ENCODE assay signal across 15 cellular contexts in the genomic region with DNA sequence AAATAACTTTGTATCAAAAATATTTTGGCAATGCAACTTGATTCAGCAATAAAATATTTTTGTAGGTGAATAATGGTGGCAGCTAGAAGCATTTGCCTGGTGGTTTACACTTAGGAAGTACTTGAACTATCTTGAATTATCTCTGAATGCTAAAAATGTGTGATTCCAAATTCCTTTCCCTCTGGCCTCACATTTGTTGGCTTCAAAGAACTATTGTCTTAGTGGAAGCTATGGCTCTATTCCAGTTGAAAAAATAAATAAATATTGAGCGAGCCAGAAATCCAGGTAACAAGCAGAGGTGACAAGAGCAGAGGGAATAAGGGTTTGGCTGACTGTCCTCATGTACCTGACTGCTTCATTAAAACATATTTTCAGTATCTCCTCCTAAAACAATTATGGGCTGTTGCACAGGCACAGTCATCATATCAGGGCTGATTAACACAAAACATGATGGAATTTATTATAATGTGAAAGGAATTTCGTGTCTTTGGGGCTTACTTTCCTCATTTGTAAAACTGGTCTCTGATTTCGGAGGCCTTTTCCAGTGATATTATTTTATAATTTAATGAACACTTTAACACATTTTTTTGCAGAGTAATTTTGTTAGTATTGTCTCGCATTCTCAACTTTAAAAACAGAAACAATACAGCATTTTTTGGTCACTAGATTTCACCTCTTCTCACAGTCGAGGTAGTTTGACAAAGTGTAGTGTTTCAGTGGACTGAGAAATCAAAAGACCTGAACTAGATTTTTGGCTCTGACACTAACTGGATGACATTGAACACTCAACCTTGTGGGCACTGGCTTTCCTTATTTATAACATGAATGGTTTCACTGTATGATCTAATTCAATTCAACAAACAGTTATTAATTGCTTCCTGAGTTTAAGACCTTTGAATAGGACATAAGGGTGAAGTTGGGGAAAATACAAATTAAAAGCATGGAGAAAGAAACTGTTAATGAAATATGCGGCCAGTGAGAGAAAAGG. TPM values are rescaled to one million over a fixed set of nuclear protein-coding genes. Genes with fewer than 3 reads are reported as not detected.
DNase-seq lines count a peak whose midpoint lies in the region; ATAC-seq, FAIRE-seq and TF ChIP-seq lines count a peak whose summit lies in the region.
"Had no signal": no experiment of that assay in that cellular context is flagged by ENCODE, and none has a peak within 500 bp of the region (broad histone marks: within the 10 kb centered on the region; RNA-seq: fewer than 3 reads in every experiment).

No MANE protein-coding gene starts in this region.

- peak overlapping the region; percentile 55 for H2AK5ac ChIP-seq in mesenchymal stem cell (ENCODE audit: low read length, severe bottlenecking)

- H3K9me3 ChIP-seq in Panc1 (ENCODE audit: control insufficient read depth, insufficient read depth, low read depth, low read length) (no peaks in the 10 kb centered on the region), endothelial cell of umbilical vein (replicated peaks; ENCODE audit: control insufficient read depth, insufficient read depth, low read length) (no peaks in the 10 kb centered on the region), mesenchymal stem cell (ENCODE audit: control insufficient read depth, low read length) (no peaks in the 10 kb centered on the region), BE2C (no peaks in the 10 kb centered on the region), esophagus muscularis mucosa (no peaks in the 10 kb centered on the region)
- H3K9me3 ChIP-seq: MG63 had no signal

- no peaks in the 10 kb centered on the region for H3K9me1 ChIP-seq in endothelial cell of umbilical vein (replicated peaks; ENCODE audit: control insufficient read depth, extremely low read depth, insufficient read depth, low read length)

- H3K27ac ChIP-seq in Panc1 (ENCODE audit: low read length) (peak overlapping the region; percentile 12; the same call in 1 of the 2 replicates), endothelial cell of umbilical vein (ENCODE audit: insufficient read depth, low read depth, low read length) (peak overlapping the region; percentile 30), mesenchymal stem cell (ENCODE audit: low read length, poor library complexity, severe bottlenecking) (no peak overlapping the region), substantia nigra (ENCODE audit: low read depth, low read length, poor library complexity, severe bottlenecking) (no peak overlapping the region), esophagus muscularis mucosa (replicated peaks in 1 of 4) (no peak overlapping the region)

- H3K4me2 ChIP-seq in endothelial cell of umbilical vein (ENCODE audit: insufficient read depth, low read length), result peak overlapping the region; percentile 85
- no peak overlapping the region for H3K4me2 ChIP-seq in mesenchymal stem cell (ENCODE audit: low read length, poor library complexity, severe bottlenecking)

- TF ChIP-seq POLR2A in endothelial cell of umbilical vein (IDR thresholded peaks at IDR 0.05; ENCODE audit: low read depth, low read length) (no peak), esophagus muscularis mucosa (IDR thresholded peaks at IDR 0.05; ENCODE audit: low read depth) (no peak)

- H3K23ac ChIP-seq in mesenchymal stem cell (ENCODE audit: low read length in 2 of 2), result no peak overlapping the region

- no peaks in the 10 kb centered on the region for H3K79me1 ChIP-seq in mesenchymal stem cell (replicated peaks; ENCODE audit: low read length, poor library complexity, severe bottlenecking)

- BruUV-seq in Panc1 (replicated peaks; lab: Mats Ljungman, UMichigan) (no TSS peak), endothelial cell of umbilical vein (replicated peaks; lab: Mats Ljungman, UMichigan) (no TSS peak)

- H3K36me3 ChIP-seq in Panc1 (ENCODE audit: control insufficient read depth, insufficient read depth, low read length) (no peaks in the 10 kb centered on the region), endothelial cell of umbilical vein (ENCODE audit: control insufficient read depth in 2 of 2, extremely low read depth in 1 of 2, insufficient read depth in 2 of 2, low read length in 2 of 2) (no peaks in the 10 kb centered on the region), mesenchymal stem cell (ENCODE audit: control insufficient read depth in 1 of 2, insufficient read depth in 2 of 2, low read depth in 1 of 2, low read length in 2 of 2) (no peaks in the 10 kb centered on the region), BE2C (no peaks in the 10 kb centered on the region), esophagus muscularis mucosa (no peaks in the 10 kb centered on the region)
- H3K36me3 ChIP-seq: MG63 had no signal

- H2BK5ac ChIP-seq in mesenchymal stem cell (ENCODE audit: low read depth, low read length, poor library complexity, severe bottlenecking), result no peak overlapping the region

- no peak overlapping the region for H3K14ac ChIP-seq in mesenchymal stem cell (ENCODE audit: low read length in 2 of 2)

- dilution Hi-C loops in endothelial cell of umbilical vein (cut with MboI; ENCODE audit: extremely low pct_ligation_motif_present, low sequenced_read_pairs), result no loop called here

- WGBS in mesenchymal stem cell, result 64% methylated on average over 2 of the region's 6 CpGs
- 72% methylated on average over 6 of the region's 6 CpGs for WGBS in esophagus muscularis mucosa

- H3K18ac ChIP-seq in mesenchymal stem cell (ENCODE audit: low read depth in 1 of 2, low read length in 2 of 2), result no peak overlapping the region

- H4K20me1 ChIP-seq in endothelial cell of umbilical vein (replicated peaks; ENCODE audit: control insufficient read depth, extremely low read depth, insufficient read depth, low read length), result no peaks in the 10 kb centered on the region

- in situ Hi-C loops in Panc1 (cut with HindIII; ENCODE audit: low pct_unique_long_range_greater_than_20kb, low sequenced_read_pairs), result no loop called here

- TF ChIP-seq CTCF in Panc1 (IDR thresholded peaks at IDR 0.05) (no peak), endothelial cell of umbilical vein (IDR thresholded peaks at IDR 0.05; ENCODE audit: extremely low read depth in 1 of 2, insufficient read depth in 1 of 2, low read depth in 1 of 2, low read length in 2 of 2) (no peak), BE2C (IDR thresholded peaks at IDR 0.05; ENCODE audit: low read depth, low read length) (no peak), esophagus muscularis mucosa (IDR thresholded peaks at IDR 0.05) (no peak)

- POLR2A ChIA-PET in Panc1 (lab: Charles Lee) (no interaction called here), endothelial cell of umbilical vein (lab: Charles Lee) (interaction anchor here (3.6 kb wide), 1 partner anchor 9 kb away, joined by 43 read pairs; a partner anchor contains a TSS)

- DNase-seq in A172 (ENCODE audit: low spot score) (peak; percentile 79), Panc1 (ENCODE audit: low read depth, low spot score) (no peak), endothelial cell of umbilical vein (ENCODE audit: low read depth, low spot score) (peak; percentile 62), mesenchymal stem cell (no peak), BE2C (no peak), substantia nigra (lab: John Stamatoyannopoulos, UW) (no peak), ureter (ENCODE audit: low spot score) (no peak), esophagus muscularis mucosa (ENCODE audit: extremely low spot score) (no peak)
- DNase-seq: activated CD4-positive, alpha-beta T cell treated with anti-CD3 and anti-CD28 coated beads, Interleukin-2, amount 50 U/mL, for 1 hour; CD8-positive, alpha-beta T cell; MG63; NCI-H82; T1000 had no signal

- H3K4me1 ChIP-seq in Panc1 (ENCODE audit: control insufficient read depth, insufficient read depth, low read length), result no peaks in the 10 kb centered on the region; the same call in 1 of the 2 replicates
- H3K4me1 ChIP-seq in endothelial cell of umbilical vein (ENCODE audit: control insufficient read depth, extremely low read depth, insufficient read depth, low read length), result peaks cover 55% of the 10 kb centered on the region
- no peaks in the 10 kb centered on the region for H3K4me1 ChIP-seq in mesenchymal stem cell (ENCODE audit: control insufficient read depth, insufficient read depth, low read depth, low read length)
- H3K4me1 ChIP-seq in BE2C, result peaks cover 11% of the 10 kb centered on the region; the same call in 1 of the 2 replicates
- H3K4me1 ChIP-seq in esophagus muscularis mucosa, result peaks cover 8 to 28% (median 18%) of the 10 kb centered on the region in 4 donors

- H3K79me2 ChIP-seq in endothelial cell of umbilical vein (ENCODE audit: control insufficient read depth, insufficient read depth, low read length), result no peaks in the 10 kb centered on the region

- H2BK12ac ChIP-seq in mesenchymal stem cell (ENCODE audit: low read length in 2 of 2), result no peak overlapping the region

- no peak overlapping the region for H2BK15ac ChIP-seq in mesenchymal stem cell (ENCODE audit: low read depth, poor library complexity, severe bottlenecking)

- H3K4me3 ChIP-seq in Panc1 (ENCODE audit: low read depth in 2 of 2, low read length in 2 of 2), result no peak overlapping the region
- peak overlapping the region in 1 of 3 experiments; percentile 8 for H3K4me3 ChIP-seq in endothelial cell of umbilical vein (replicated peaks in 1 of 3; ENCODE audit: insufficient read depth in 1 of 3, low read depth in 1 of 3, low read length in 3 of 3)
- H3K4me3 ChIP-seq in mesenchymal stem cell (ENCODE audit: insufficient read depth in 1 of 2, low read depth in 1 of 2, low read length in 2 of 2), result no peak overlapping the region
- H3K4me3 ChIP-seq in BE2C (ENCODE audit: low read depth, low read length), result no peak overlapping the region
- no peak overlapping the region for H3K4me3 ChIP-seq in esophagus muscularis mucosa
- H3K4me3 ChIP-seq: MG63 had no signal

- no peak overlapping the region for H2BK120ac ChIP-seq in mesenchymal stem cell (ENCODE audit: low read depth, low read length)

- H3K27me3 ChIP-seq in Panc1 (ENCODE audit: control insufficient read depth, insufficient read depth, low read length) (no peaks in the 10 kb centered on the region), endothelial cell of umbilical vein (ENCODE audit: control insufficient read depth in 2 of 2, insufficient read depth in 2 of 2, low read length in 2 of 2) (no peaks in the 10 kb centered on the region), mesenchymal stem cell (ENCODE audit: control insufficient read depth in 1 of 2, insufficient read depth in 1 of 2, low read length in 2 of 2) (no peaks in the 10 kb centered on the region), BE2C (no peaks in the 10 kb centered on the region), esophagus muscularis mucosa (no peaks in the 10 kb centered on the region)
- H3K27me3 ChIP-seq: MG63 had no signal

- no peak overlapping the region for H4K91ac ChIP-seq in mesenchymal stem cell (ENCODE audit: low read length)

- intact Hi-C loops in Panc1 (cut with micrococcal nuclease; ENCODE audit: unreplicated experiment), result no loop called here
- intact Hi-C loops in endothelial cell of umbilical vein (cut with micrococcal nuclease), result no loop called here
- intact Hi-C loops in esophagus muscularis mucosa (cut with DNase I), result no loop called here

- no peak for TF ChIP-seq EP300 in esophagus muscularis mucosa (IDR thresholded peaks at IDR 0.05)

- no peak overlapping the region for H2AFZ ChIP-seq in endothelial cell of umbilical vein (ENCODE audit: low read depth, low read length)
- no peak overlapping the region for H2AFZ ChIP-seq in mesenchymal stem cell (ENCODE audit: low read depth, low read length)

- H3K9ac ChIP-seq in endothelial cell of umbilical vein (replicated peaks; ENCODE audit: extremely low read depth, insufficient read depth, low read length), result peak overlapping the region; percentile 44
- H3K9ac ChIP-seq in mesenchymal stem cell (ENCODE audit: low read length), result no peak overlapping the region

- no peak for FAIRE-seq in endothelial cell of umbilical vein (lab: Jason Lieb, UNC)
- FAIRE-seq: A204.1, frontal cortex had no signal

- H4K8ac ChIP-seq in mesenchymal stem cell (ENCODE audit: low read length), result no peak overlapping the region

- no peak for ATAC-seq in Panc1
- ATAC-seq: CD8-positive, alpha-beta T cell had no signal

- CTCF ChIA-PET in Panc1 (lab: Charles Lee) (no interaction called here), endothelial cell of umbilical vein (lab: Charles Lee) (interaction anchor here (0.9 to 4.3 kb wide), 5 partner anchors 11 to 308 kb away, joined by 3 to 19 read pairs (median 11); no protein-coding TSS in a partner anchor)

- no peak overlapping the region for H3K4ac ChIP-seq in mesenchymal stem cell (ENCODE audit: low read depth in 1 of 2, low read length in 2 of 2)

RNA-seq across cellular contexts. Expression of a gene that starts 7.8 kb away (rescaled TPM):
- 136 and 177 TPM in 2 replicates for total RNA-seq in A172 (2014; rRNA removed; shearing (Covaris generic))
- 0.95 TPM for total RNA-seq in Panc1 (2021; ENCODE audit: unreplicated experiment)
- polyA plus RNA-seq in Panc1 (2012; ENCODE audit: insufficient read length), result 0.47 TPM
- total RNA-seq in endothelial cell of umbilical vein, result 171 and 202 TPM in 2 replicates
- 210 and 260 TPM in 2 replicates for polyA plus RNA-seq in endothelial cell of umbilical vein
- polyA plus RNA-seq in endothelial cell of umbilical vein (2011; cell fraction: cytosol; rRNA removed), result 295 and 361 TPM in 2 replicates
- 236 and 302 TPM in 2 replicates for polyA plus RNA-seq in endothelial cell of umbilical vein (2011; cell fraction: nucleus; rRNA removed)
- polyA plus RNA-seq in endothelial cell of umbilical vein (2012), result 209 and 239 TPM in 2 replicates
- polyA minus RNA-seq in endothelial cell of umbilical vein, result 336 and 384 TPM in 2 replicates
- not detected for polyA minus RNA-seq in endothelial cell of umbilical vein (2011; cell fraction: cytosol; rRNA and poly(A)+ RNA removed)
- polyA minus RNA-seq in endothelial cell of umbilical vein (2011; cell fraction: nucleus; rRNA and poly(A)+ RNA removed), result 217 and 316 TPM in 2 replicates
- 8.7 TPM for polyA plus RNA-seq in mesenchymal stem cell (2013, experiment 1 of 2)
- polyA plus RNA-seq in mesenchymal stem cell (2013, experiment 2 of 2), result 8.5 TPM
- polyA plus RNA-seq in BE2C (2012; ENCODE audit: insufficient read depth, insufficient read length, low read depth), result 0.31 TPM
- 52.4 TPM for total RNA-seq in ureter
- 100 to 1,000 TPM in 3 of 4 donors, 10 to 100 TPM in 1; 90.6 to 179 (median 120) TPM for total RNA-seq in esophagus muscularis mucosa
- total RNA-seq: CD8-positive, alpha-beta T cell had no signal

Comparison
In these comparisons a context has a peak if more than half of its experiments do, and no peak if none do; other contexts are left out.
1. DNase-seq: peak in A172 (single experiment) and endothelial cell of umbilical vein (single experiment); none in Panc1 (single experiment), mesenchymal stem cell (single experiment), BE2C (single experiment), substantia nigra (0 of 49), ureter (single experiment) and esophagus muscularis mucosa (single experiment).
2. H3K27ac ChIP-seq: peak in Panc1 (single experiment) and endothelial cell of umbilical vein (single experiment); none in mesenchymal stem cell (single experiment), substantia nigra (single experiment) and esophagus muscularis mucosa (0 of 4).
3. RNA of a gene that starts 7.8 kb away (total RNA-seq): 171 to 202 TPM in endothelial cell of umbilical vein, 90.6 to 179 TPM in esophagus muscularis mucosa, 136 to 177 TPM in A172 and 52.4 TPM in ureter (single experiment); 0.95 TPM in Panc1 (single experiment); every median in the first group is over 10 times any median in the second.